Comparison of ENCODE assay signal across 14 cellular contexts in genomic region chr1:55402117-55402516, GRCh38.
DNase-seq lines count a peak whose midpoint lies in the region; ATAC-seq and TF ChIP-seq lines count a peak whose summit lies in the region.
"Had no signal": no experiment of that assay in that cellular context is flagged by ENCODE, and none has a peak within 500 bp of the region (broad histone marks: within the 10 kb centered on the region; RNA-seq: fewer than 3 reads in every experiment).

No MANE protein-coding gene starts in this region.

- H3K18ac ChIP-seq in IMR-90 (ENCODE audit: low read depth, low read length): no peak overlapping the region

- no TSS peak for BruUV-seq in IMR-90 (replicated peaks; lab: Mats Ljungman, UMichigan)

- peaks cover 4% of the 10 kb centered on the region for H3K9me3 Mint-ChIP-seq in activated T-helper 17 cell treated with anti-CD3 and anti-CD28 coated beads, Interleukin-2, amount 50 U/mL, for 72 hours
- H3K9me3 Mint-ChIP-seq: activated naive CD4-positive, alpha-beta T cell treated with anti-CD3 and anti-CD28 coated beads, Interleukin-2, amount 50 U/mL, for 24 hours had no signal

- H3K4ac ChIP-seq in IMR-90 (ENCODE audit: low read depth, low read length): 0 out of 2 replicates have a peak overlapping the region, but pooled peaks have one; percentile 4

- TF ChIP-seq POLR2A in IMR-90 (IDR thresholded peaks at IDR 0.05; ENCODE audit: low read depth, low read length): no peak

- 0 out of 2 replicates have a peak, but pooled peaks cover 5% of the 10 kb centered on the region for H3K9me1 ChIP-seq in IMR-90 (ENCODE audit: insufficient read depth, low read length)

- WGBS in IMR-90 (ENCODE audit: extremely low coverage in 2 of 2, insufficient read length in 1 of 2), 2 experiments: no CpG with 5 or more reads among the region's 3 CpGs

- H2BK20ac ChIP-seq in IMR-90 (ENCODE audit: low read depth, low read length): no peak overlapping the region

- H3K9ac ChIP-seq in IMR-90 (ENCODE audit: low read depth, low read length): no peak overlapping the region
- H3K9ac ChIP-seq: BLaER1 treated with 17β-estradiol and CSF1 and Interleukin-3, amounts not matched to agents 10 nM and 100 nM had no signal

- no peak for TF ChIP-seq CTCF in AG10803 (conservative IDR thresholded peaks at IDR 0.05; ENCODE audit: low read length)
- no peak for TF ChIP-seq CTCF in IMR-90 (conservative IDR thresholded peaks at IDR 0.05; ENCODE audit: low read depth, low read length)
- TF ChIP-seq CTCF in brain microvascular endothelial cell (IDR thresholded peaks at IDR 0.05; ENCODE audit: low read depth, low read length, missing control alignments): no peak

- peaks cover 37% of the 10 kb centered on the region for H3K27me3 Mint-ChIP-seq in activated T-helper 17 cell treated with anti-CD3 and anti-CD28 coated beads, Interleukin-2, amount 50 U/mL, for 72 hours

- H3K4me3 ChIP-seq in AG10803 (ENCODE audit: low read length) (no peak overlapping the region), IMR-90 (ENCODE audit: insufficient read depth, low read depth, low read length) (no peak overlapping the region), brain microvascular endothelial cell (ENCODE audit: low read depth, low read length) (no peak overlapping the region)
- H3K4me3 ChIP-seq: BLaER1 treated with 17β-estradiol and CSF1 and Interleukin-3, amounts not matched to agents 10 nM and 100 nM; coronary artery had no signal

- no peak overlapping the region for H3K14ac ChIP-seq in IMR-90 (replicated peaks; ENCODE audit: low read depth, low read length)

- CTCF ChIA-PET in IMR-90 (lab: Yijun Ruan, JAX): interaction anchor here (0.8 kb wide), 1 partner anchor 10 kb away, joined by 4 read pairs; no protein-coding TSS in a partner anchor

- H4K8ac ChIP-seq in IMR-90 (ENCODE audit: low read depth in 2 of 2, low read length in 2 of 2): no peak overlapping the region

- H3K23ac ChIP-seq in IMR-90 (ENCODE audit: low read depth, low read length): no peak overlapping the region

- no peaks in the 10 kb centered on the region for H3K36me3 Mint-ChIP-seq in activated T-helper 17 cell treated with anti-CD3 and anti-CD28 coated beads, Interleukin-2, amount 50 U/mL, for 72 hours (ENCODE audit: low read depth)
- H3K36me3 Mint-ChIP-seq: activated CD8-positive, alpha-beta memory T cell treated with anti-CD3 and anti-CD28 coated beads, Interleukin-2, amount 10 ng/mL, durations not matched to agents 7 days and 5 days; activated naive CD4-positive, alpha-beta T cell treated with anti-CD3 and anti-CD28 coated beads, Interleukin-2, amount 50 U/mL, for 24 hours had no signal

- no peak overlapping the region for H3K27ac Mint-ChIP-seq in activated T-helper 17 cell treated with anti-CD3 and anti-CD28 coated beads, Interleukin-2, amount 50 U/mL, for 72 hours
- H3K27ac Mint-ChIP-seq: activated CD8-positive, alpha-beta memory T cell treated with anti-CD3 and anti-CD28 coated beads, Interleukin-2, amount 10 ng/mL, durations not matched to agents 7 days and 5 days; activated naive CD4-positive, alpha-beta T cell treated with anti-CD3 and anti-CD28 coated beads, Interleukin-2, amount 50 U/mL, for 24 hours had no signal

- no peak overlapping the region for H2AK5ac ChIP-seq in IMR-90 (ENCODE audit: low read depth, low read length)

- no peak overlapping the region for H3K4me3 Mint-ChIP-seq in activated T-helper 17 cell treated with anti-CD3 and anti-CD28 coated beads, Interleukin-2, amount 50 U/mL, for 72 hours
- H3K4me3 Mint-ChIP-seq: activated CD8-positive, alpha-beta memory T cell treated with anti-CD3 and anti-CD28 coated beads, Interleukin-2, amount 10 ng/mL, durations not matched to agents 7 days and 5 days; activated naive CD4-positive, alpha-beta T cell treated with anti-CD3 and anti-CD28 coated beads, Interleukin-2, amount 50 U/mL, for 24 hours had no signal

- H2BK15ac ChIP-seq in IMR-90 (ENCODE audit: low read depth, low read length): no peak overlapping the region; the same call in 2 of the 3 replicates

- H2BK120ac ChIP-seq in IMR-90 (ENCODE audit: low read depth, low read length): no peak overlapping the region; the same call in 1 of the 2 replicates

- no peak overlapping the region for H3K56ac ChIP-seq in IMR-90 (ENCODE audit: extremely low read depth, insufficient read depth, low read length)

- H2AK9ac ChIP-seq in IMR-90 (replicated peaks; ENCODE audit: low read depth, low read length, poor library complexity): no peak overlapping the region

- dilution Hi-C loops in IMR-90 (cut with HindIII; ENCODE audit: low sequenced_read_pairs, unreplicated experiment): no loop called here

- no peaks in the 10 kb centered on the region for H3K4me1 ChIP-seq in IMR-90 (ENCODE audit: control insufficient read depth, insufficient read depth, low read length)

- no peak overlapping the region for H4K91ac ChIP-seq in IMR-90 (ENCODE audit: insufficient read depth, low read depth, low read length)

- intact Hi-C loops in IMR-90 (cut with micrococcal nuclease): no loop called here

- H3K36me3 ChIP-seq in IMR-90 (ENCODE audit: control insufficient read depth, insufficient read depth, low read length): no peaks in the 10 kb centered on the region
- no peaks in the 10 kb centered on the region for H3K36me3 ChIP-seq in brain microvascular endothelial cell (replicated peaks)
- H3K36me3 ChIP-seq: BLaER1 treated with 17β-estradiol and CSF1 and Interleukin-3, amounts not matched to agents 10 nM and 100 nM had no signal

- DNase-seq in AG10803 (ENCODE audit: low read depth): peak; percentile 72
- DNase-seq in IMR-90: peak; percentile 73
- peak; percentile 62 for DNase-seq in brain microvascular endothelial cell
- DNase-seq in kidney glomerular epithelial cell (lab: John Stamatoyannopoulos, UW): peak; percentile 4
- DNase-seq in NCI-H1105 treated with DMSO at 0.1 percent for 48 hours (lab: John Stamatoyannopoulos, UW): no peak
- no peak for DNase-seq in activated CD8-positive, alpha-beta memory T cell treated with anti-CD3 and anti-CD28 coated beads, Interleukin-2, amount 50 U/mL, for 48 hours
- DNase-seq: activated CD8-positive, alpha-beta memory T cell treated with anti-CD3 and anti-CD28 coated beads, Interleukin-2, amount 10 ng/mL, durations not matched to agents 7 days and 5 days; NCI-H1048 had no signal

- no peak overlapping the region for H2AFZ ChIP-seq in IMR-90 (replicated peaks; ENCODE audit: low read length, poor library complexity)

- H3K27me3 ChIP-seq in IMR-90 (ENCODE audit: control insufficient read depth, insufficient read depth, low read length) (no peaks in the 10 kb centered on the region), brain microvascular endothelial cell (replicated peaks) (no peaks in the 10 kb centered on the region)
- H3K27me3 ChIP-seq: BLaER1 treated with 17β-estradiol and CSF1 and Interleukin-3, amounts not matched to agents 10 nM and 100 nM had no signal

- no peak for TF ChIP-seq RAD21 in IMR-90 (IDR thresholded peaks at IDR 0.05; ENCODE audit: low read length)

- POLR2A ChIA-PET in IMR-90 (lab: Charles Lee; ENCODE audit: unreplicated experiment): no interaction called here

- H3K4me1 Mint-ChIP-seq in activated T-helper 17 cell treated with anti-CD3 and anti-CD28 coated beads, Interleukin-2, amount 50 U/mL, for 72 hours: no peaks in the 10 kb centered on the region
- H3K4me1 Mint-ChIP-seq: activated CD8-positive, alpha-beta memory T cell treated with anti-CD3 and anti-CD28 coated beads, Interleukin-2, amount 10 ng/mL, durations not matched to agents 7 days and 5 days; activated naive CD4-positive, alpha-beta T cell treated with anti-CD3 and anti-CD28 coated beads, Interleukin-2, amount 50 U/mL, for 24 hours had no signal

- H3K9me3 ChIP-seq in IMR-90 (ENCODE audit: control insufficient read depth, insufficient read depth, low read length): no peaks in the 10 kb centered on the region; the same call in 1 of the 2 replicates

- H3K4me2 ChIP-seq in IMR-90 (ENCODE audit: low read depth, low read length): no peak overlapping the region

- H4K5ac ChIP-seq in IMR-90 (ENCODE audit: low read depth, low read length): no peak overlapping the region

- in situ Hi-C loops in IMR-90 (cut with MboI; ENCODE audit: low sequenced_read_pairs) (no loop called here), brain microvascular endothelial cell (cut with HindIII; ENCODE audit: low pct_ligation_motif_present, low sequenced_read_pairs) (no loop called here)

- H3K79me1 ChIP-seq in IMR-90 (ENCODE audit: low read depth in 1 of 2, low read length in 2 of 2): no peaks in the 10 kb centered on the region

- ATAC-seq in IMR-90 (ENCODE audit: low read depth): peak; percentile 90
- ATAC-seq in HG03025 (IDR thresholded peaks at IDR 0.05; ENCODE audit: low FRiP score, unreplicated experiment): no peak
- ATAC-seq in activated T-helper 17 cell treated with anti-CD3 and anti-CD28 coated beads, Interleukin-2, amount 50 U/mL, for 72 hours (replicated peaks): no peak
- ATAC-seq: activated CD8-positive, alpha-beta memory T cell treated with anti-CD3 and anti-CD28 coated beads, Interleukin-2, amount 10 ng/mL, durations not matched to agents 7 days and 5 days had no signal

- no peaks in the 10 kb centered on the region for H4K20me1 ChIP-seq in IMR-90 (ENCODE audit: insufficient read depth, low read length)
- H4K20me1 ChIP-seq: BLaER1 treated with 17β-estradiol and CSF1 and Interleukin-3, amounts not matched to agents 10 nM and 100 nM had no signal

- no peak overlapping the region for H2BK5ac ChIP-seq in IMR-90 (ENCODE audit: low read depth, low read length, poor library complexity, severe bottlenecking)

- H3K27ac ChIP-seq in IMR-90 (ENCODE audit: insufficient read depth, low read length) (no peak overlapping the region), brain microvascular endothelial cell (no peak overlapping the region)
- H3K27ac ChIP-seq: BLaER1 treated with 17β-estradiol and CSF1 and Interleukin-3, amounts not matched to agents 10 nM and 100 nM; coronary artery; VCaP had no signal

TF ChIP-seq in IMR-90, 13 proteins besides CTCF, POLR2A, EP300 and RAD21:
- TF ChIP-seq MAFK (IDR thresholded peaks at IDR 0.05; ENCODE audit: low read depth, low read length): no peak
- 0 out of 2 replicates have a peak, but pooled peaks have one; percentile 25 for TF ChIP-seq FOS (IDR thresholded peaks at IDR 0.05; ENCODE audit: low read depth, low read length)

Comparison
In these comparisons a context has a peak if more than half of its experiments do, and no peak if none do; other contexts are left out.
1. DNase-seq: peak in AG10803 (single experiment), IMR-90 (single experiment), brain microvascular endothelial cell (single experiment) and kidney glomerular epithelial cell (single experiment); none in NCI-H1105 treated with DMSO at 0.1 percent for 48 hours (single experiment) and activated CD8-positive, alpha-beta memory T cell treated with anti-CD3 and anti-CD28 coated beads, Interleukin-2, amount 50 U/mL, for 48 hours (single experiment).